ENCODE assay signal across 16 cellular contexts in genomic region chr15:98878172-98878571, GRCh38.
DNase-seq lines count a peak whose midpoint lies in the region; ATAC-seq and TF ChIP-seq lines count a peak whose summit lies in the region.
"Had no signal": no experiment of that assay in that cellular context is flagged by ENCODE, and none has a peak within 500 bp of the region (broad histone marks: within the 10 kb centered on the region; RNA-seq: fewer than 3 reads in every experiment).

No MANE protein-coding gene starts in this region.

- H3K27me3 ChIP-seq in SJSA1 (replicated peaks) (no peaks in the 10 kb centered on the region), psoas muscle (ENCODE audit: insufficient read depth in 3 of 3, low read length in 2 of 3) (no peaks in the 10 kb centered on the region)
- H3K27me3 ChIP-seq: MG63 had no signal

- H3K9me3 ChIP-seq in SJSA1 (replicated peaks) (no peaks in the 10 kb centered on the region), psoas muscle (no peaks in the 10 kb centered on the region)
- H3K9me3 ChIP-seq: MG63 had no signal

- intact Hi-C loops in psoas muscle (cut with DNase I), result no loop called here

- TF ChIP-seq CTCF in AG10803 (conservative IDR thresholded peaks at IDR 0.05; ENCODE audit: low read length), result no peak
- TF ChIP-seq CTCF in fibroblast of the aortic adventitia (IDR thresholded peaks at IDR 0.05; ENCODE audit: insufficient read depth, low read length), result no peak
- TF ChIP-seq CTCF in psoas muscle (IDR thresholded peaks at IDR 0.05), result no peak

- ATAC-seq in psoas muscle (peak; percentile 74 to 86 (median 80)), GM21529 (IDR thresholded peaks at IDR 0.05; ENCODE audit: unreplicated experiment) (no peak), HG02571 (IDR thresholded peaks at IDR 0.05; ENCODE audit: unreplicated experiment) (no peak)
- ATAC-seq: stimulated activated naive CD8-positive, alpha-beta T cell treated with anti-CD3 and anti-CD28 coated beads, Interleukin-15, Interleukin-2, amounts not matched to agents 100 U/mL and 50 U/mL, for 24 hours had no signal

- peak overlapping the region; percentile 82 for H3K27ac ChIP-seq in SJSA1
- peak overlapping the region; percentile 50 for H3K27ac ChIP-seq in psoas muscle

- 61 to 78% (median 77%) methylated on average over 3 of the region's 3 CpGs for WGBS in psoas muscle, 3 donors

- no peaks in the 10 kb centered on the region for H3K36me3 ChIP-seq in SJSA1
- no peaks in the 10 kb centered on the region for H3K36me3 ChIP-seq in psoas muscle (ENCODE audit: insufficient read depth in 1 of 2, low read depth in 1 of 2)
- H3K36me3 ChIP-seq: MG63 had no signal

- peak; percentile 81 for DNase-seq in AG10803 (ENCODE audit: low read depth)
- DNase-seq in SJSA1 (ENCODE audit: low read depth in 1 of 2, low spot score in 2 of 2), result peak in 1 of 2 experiments; percentile 80
- DNase-seq in fibroblast of the aortic adventitia (ENCODE audit: low read depth), result peak; percentile 65
- DNase-seq in psoas muscle, result no peak
- DNase-seq in NCI-H1417 (lab: John Stamatoyannopoulos, UW), result no peak
- no peak for DNase-seq in RPMI8226
- DNase-seq: activated CD4-positive, alpha-beta T cell treated with anti-CD3 and anti-CD28 coated beads, Interleukin-2, amount 10 ng/mL, durations not matched to agents 7 days and 5 days; activated naive CD8-positive, alpha-beta T cell treated with anti-CD3 and anti-CD28 coated beads, Interleukin-2, amount 10 ng/mL, durations not matched to agents 7 days and 5 days; activated T-cell treated with anti-CD3 and anti-CD28 coated beads, Interleukin-2, amount 50 U/mL, for 1 hour; DND-41; mammary epithelial cell; MG63; NCI-H774; stimulated activated naive CD8-positive, alpha-beta T cell treated with anti-CD3 and anti-CD28 coated beads, Interleukin-15, Interleukin-2, amounts not matched to agents 100 U/mL and 50 U/mL, for 24 hours had no signal

- H3K4me3 ChIP-seq in AG10803 (ENCODE audit: low read length), result no peak overlapping the region
- no peak overlapping the region for H3K4me3 ChIP-seq in SJSA1
- no peak overlapping the region for H3K4me3 ChIP-seq in fibroblast of the aortic adventitia (ENCODE audit: low read depth, low read length)
- H3K4me3 ChIP-seq in psoas muscle, result no peak overlapping the region
- H3K4me3 ChIP-seq: MG63 had no signal

- H3K4me1 ChIP-seq in SJSA1 (replicated peaks) (peaks cover 85% of the 10 kb centered on the region), psoas muscle (peaks cover 32% of the 10 kb centered on the region)

Comparison
In these comparisons a context has a peak if more than half of its experiments do, and no peak if none do; other contexts are left out.
1. DNase-seq: peak in AG10803 (single experiment) and fibroblast of the aortic adventitia (single experiment); none in psoas muscle (0 of 2), NCI-H1417 (0 of 3) and RPMI8226 (single experiment).
2. ATAC-seq: peak in psoas muscle (4 of 4); none in GM21529 (single experiment) and HG02571 (single experiment).